In the genomic region with DNA sequence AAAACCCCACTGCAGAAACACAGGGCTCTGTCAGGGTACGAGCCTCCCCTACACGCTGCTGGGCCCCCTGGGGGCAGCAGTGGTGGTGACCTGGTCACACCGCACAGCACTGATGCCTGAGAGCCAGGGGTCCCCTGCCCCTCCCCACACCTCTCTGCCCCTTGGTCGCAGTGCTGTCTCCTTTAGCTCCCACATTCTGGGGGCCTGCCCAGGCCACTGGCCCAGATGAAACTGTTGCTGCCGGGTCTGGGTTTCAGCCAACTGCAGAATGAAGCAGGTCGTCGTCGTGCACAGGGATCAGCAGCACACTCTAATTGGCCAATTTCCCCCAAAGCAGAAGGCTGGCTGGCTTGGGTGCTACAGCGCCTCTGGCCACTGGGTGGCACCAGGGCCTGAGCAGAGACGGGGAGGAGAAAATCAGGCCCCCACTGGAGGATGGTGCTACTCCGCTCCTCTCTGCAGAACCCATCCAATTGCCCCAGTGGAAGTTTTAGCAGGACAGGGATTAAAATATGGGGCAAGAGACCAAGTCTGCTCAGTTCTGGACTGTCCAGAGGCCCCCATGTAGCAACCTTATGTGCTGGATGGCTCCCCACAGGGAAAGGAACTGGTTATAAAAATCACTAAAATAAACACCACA, we compare ENCODE assay signal across 1 cellular context.
TF ChIP-seq lines count a peak whose summit lies in the region.

No MANE protein-coding gene starts in this region.

TF ChIP-seq in SK-N-SH, 30 proteins besides CTCF, POLR2A, EP300 and RAD21 (continued from another document):
- TF ChIP-seq RFX5 (IDR thresholded peaks at IDR 0.05; ENCODE audit: low read length) (0 out of 2 replicates have a peak, but pooled peaks have one; percentile 33), POLR2AphosphoS5 (IDR thresholded peaks at IDR 0.05; ENCODE audit: low read depth, low read length) (peak; percentile 32; the same call in 1 of the 2 replicates), NFIC (IDR thresholded peaks at IDR 0.05; ENCODE audit: borderline replicate concordance) (no peak), RXRA (IDR thresholded peaks at IDR 0.05; ENCODE audit: borderline replicate concordance, low read depth) (no peak)
- TF ChIP-seq, protein P1, sequence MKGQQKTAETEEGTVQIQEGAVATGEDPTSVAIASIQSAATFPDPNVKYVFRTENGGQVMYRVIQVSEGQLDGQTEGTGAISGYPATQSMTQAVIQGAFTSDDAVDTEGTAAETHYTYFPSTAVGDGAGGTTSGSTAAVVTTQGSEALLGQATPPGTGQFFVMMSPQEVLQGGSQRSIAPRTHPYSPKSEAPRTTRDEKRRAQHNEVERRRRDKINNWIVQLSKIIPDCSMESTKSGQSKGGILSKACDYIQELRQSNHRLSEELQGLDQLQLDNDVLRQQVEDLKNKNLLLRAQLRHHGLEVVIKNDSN (IDR thresholded peaks at IDR 0.05; ENCODE audit: borderline replicate concordance, low read depth) = no peak
- TF ChIP-seq, protein P2, sequence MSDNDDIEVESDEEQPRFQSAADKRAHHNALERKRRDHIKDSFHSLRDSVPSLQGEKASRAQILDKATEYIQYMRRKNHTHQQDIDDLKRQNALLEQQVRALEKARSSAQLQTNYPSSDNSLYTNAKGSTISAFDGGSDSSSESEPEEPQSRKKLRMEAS (IDR thresholded peaks at IDR 0.05; ENCODE audit: low read depth) = no peak
